Comparison of ENCODE assay signal across 8 cellular contexts in genomic region chr4:119212251-119212963, GRCh38. TPM values are rescaled to one million over a fixed set of nuclear protein-coding genes. Genes with fewer than 3 reads are reported as not detected.
DNase-seq lines count a peak whose midpoint lies in the region; ATAC-seq lines count a peak whose summit lies in the region.

TSS of gene USP53 (plus strand) at chr4:119212713. CDS start at chr4:119239760, 27,047 bp downstream.

- H3K36me3 ChIP-seq in BLaER1 = 0 out of 2 replicates have a peak, but pooled peaks cover under 1% of the 10 kb centered on the region

- ATAC-seq in GM19372 (IDR thresholded peaks at IDR 0.05; ENCODE audit: low read depth, unreplicated experiment) = peak; percentile 92
- ATAC-seq in HG03521 (IDR thresholded peaks at IDR 0.05; ENCODE audit: unreplicated experiment) = peak; percentile 95
- ATAC-seq in left colon = peak; percentile 90

- H3K27me3 ChIP-seq in BLaER1 = no peaks in the 10 kb centered on the region

- H3K4me3 ChIP-seq in BLaER1 = peak within 1 kb of the TSS; percentile 86

- peak within 1 kb of the TSS; percentile 90 for H3K27ac ChIP-seq in BLaER1

- no peaks in the 10 kb centered on the region for H4K20me1 ChIP-seq in BLaER1

- peaks cover 33% of the 10 kb centered on the region for H3K4me1 ChIP-seq in BLaER1

- DNase-seq in NCI-H748 treated with DMSO at 0.1 percent for 48 hours (lab: John Stamatoyannopoulos, UW) (peak; percentile 87), dedifferentiated amniotic fluid mesenchymal stem cell (ENCODE audit: extremely low spot score) (peak; percentile 97), left colon (peak; percentile 98 to 99)
- peak; percentile 97 to 98 for DNase-seq in activated CD4-positive, alpha-beta T cell treated with anti-CD3 and anti-CD28 coated beads, Interleukin-2, amount 50 U/mL, for 4 hours
- peak; percentile 99 for DNase-seq in stimulated activated CD4-positive, alpha-beta T cell treated with anti-CD3 and anti-CD28 coated beads, Interleukin-1b, Interleukin-23, amount 100 ng/mL, for 4 hours (ENCODE audit: low read depth in 2 of 2)

- H3K4me2 ChIP-seq in BLaER1 = peak within 1 kb of the TSS; percentile 89

- no peaks in the 10 kb centered on the region for H3K9me3 ChIP-seq in BLaER1

- intact Hi-C loops in left colon (cut with DNase I, micrococcal nuclease) = loop anchor here in 1 of 2 donors (10.0 kb wide), 1 partner anchor 168 kb away; no protein-coding TSS in a partner anchor

- peak within 1 kb of the TSS; percentile 88 for H3K9ac ChIP-seq in BLaER1

RNA-seq across cellular contexts. Expression of gene USP53, which starts in this region (rescaled TPM):
- 10 to 100 TPM; 67.0 to 89.0 TPM for total RNA-seq in left colon

Comparison
In these comparisons a context has a peak if more than half of its experiments do, and no peak if none do; other contexts are left out.
1. Peak in every context shown above with its lines: DNase-seq, ATAC-seq, H3K4me3 ChIP-seq and H3K27ac ChIP-seq.